ENCODE assay signal across 1 cellular context in the genomic region with DNA sequence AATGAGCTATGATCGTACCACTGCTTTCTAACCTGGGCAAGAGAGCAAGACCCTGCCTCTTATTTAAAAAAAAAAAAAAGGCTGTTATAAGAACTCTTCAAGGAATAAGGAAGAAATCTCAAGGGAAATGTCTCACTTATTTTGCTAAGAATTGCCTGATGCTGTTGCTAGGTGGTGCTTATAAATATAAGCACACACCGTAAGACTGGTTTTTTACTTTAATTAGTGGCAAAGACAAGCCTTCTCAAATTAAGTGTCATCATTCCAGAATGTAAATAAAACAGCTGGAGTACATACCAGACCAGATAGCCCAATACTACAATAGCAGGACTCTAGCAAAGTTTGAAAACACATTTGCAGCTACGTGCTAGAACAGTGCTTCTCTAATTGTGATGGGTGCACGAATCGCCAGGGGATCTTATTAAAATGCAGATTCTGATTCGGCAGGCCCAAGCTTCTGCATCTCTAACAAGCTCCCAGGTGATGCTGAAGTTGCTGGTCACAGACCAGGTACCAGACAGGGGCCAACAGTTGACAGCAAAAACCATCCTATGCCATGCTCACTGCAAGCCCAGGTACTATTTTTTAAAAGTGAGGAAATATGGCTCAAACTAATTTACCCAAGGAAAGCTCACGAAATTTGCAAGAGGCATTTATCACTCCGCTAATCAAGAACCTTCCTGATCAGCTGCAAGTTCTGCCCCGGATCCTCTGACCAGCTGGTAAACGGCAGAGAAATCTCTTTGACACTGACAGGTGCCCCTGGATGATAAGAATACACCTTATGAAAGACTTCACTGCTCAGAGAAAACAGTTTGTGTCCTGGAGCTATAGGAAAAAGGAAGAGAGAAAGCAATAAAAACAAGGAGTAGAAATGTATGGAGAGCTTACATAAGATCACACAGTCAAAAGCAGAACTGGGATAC.
TF ChIP-seq lines count a peak whose summit lies in the region.

No MANE protein-coding gene starts in this region.

TF ChIP-seq in WTC11, 78 proteins besides CTCF, POLR2A, EP300 and RAD21 (continued from another document):
- TF ChIP-seq, protein P1, sequence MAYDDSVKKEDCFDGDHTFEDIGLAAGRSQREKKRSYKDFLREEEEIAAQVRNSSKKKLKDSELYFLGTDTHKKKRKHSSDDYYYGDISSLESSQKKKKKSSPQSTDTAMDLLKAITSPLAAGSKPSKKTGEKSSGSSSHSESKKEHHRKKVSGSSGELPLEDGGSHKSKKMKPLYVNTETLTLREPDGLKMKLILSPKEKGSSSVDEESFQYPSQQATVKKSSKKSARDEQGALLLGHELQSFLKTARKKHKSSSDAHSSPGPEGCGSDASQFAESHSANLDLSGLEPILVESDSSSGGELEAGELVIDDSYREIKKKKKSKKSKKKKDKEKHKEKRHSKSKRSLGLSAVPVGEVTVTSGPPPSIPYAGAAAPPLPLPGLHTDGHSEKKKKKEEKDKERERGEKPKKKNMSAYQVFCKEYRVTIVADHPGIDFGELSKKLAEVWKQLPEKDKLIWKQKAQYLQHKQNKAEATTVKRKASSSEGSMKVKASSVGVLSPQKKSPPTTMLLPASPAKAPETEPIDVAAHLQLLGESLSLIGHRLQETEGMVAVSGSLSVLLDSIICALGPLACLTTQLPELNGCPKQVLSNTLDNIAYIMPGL (CRISPR knock-in tag; IDR thresholded peaks at IDR 0.05): no peak
